In the genomic region with DNA sequence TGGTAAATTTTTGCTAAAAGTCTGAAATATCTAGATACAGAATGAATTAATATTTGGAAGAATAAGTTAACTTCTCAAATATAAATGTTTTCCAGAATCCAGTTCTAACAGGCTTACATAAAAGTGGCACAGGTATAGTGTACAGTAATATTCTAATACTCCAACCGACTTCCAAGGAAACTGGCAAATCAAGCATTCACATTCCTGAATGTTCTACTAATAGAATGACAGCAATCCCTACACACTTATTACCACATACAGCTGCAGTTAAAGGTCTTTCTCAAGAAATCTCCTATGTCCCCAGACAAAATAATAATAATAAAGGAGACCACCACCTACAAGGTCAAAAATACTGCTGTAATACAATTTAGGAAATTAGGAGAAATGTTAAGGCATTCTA, we compare ENCODE assay signal across 14 cellular contexts.
"Had no signal": no experiment of that assay in that cellular context is flagged by ENCODE, and none has a peak within 500 bp of the region (broad histone marks: within the 10 kb centered on the region; RNA-seq: fewer than 3 reads in every experiment).

No MANE protein-coding gene starts in this region.

- H3K4me3 ChIP-seq: colonic mucosa, mucosa of descending colon had no signal

- DNase-seq: activated CD4-positive, alpha-beta T cell treated with anti-CD3 and anti-CD28 coated beads, Interleukin-2, amount 50 U/mL, for 4 hours; activated naive CD8-positive, alpha-beta T cell treated with anti-CD3 and anti-CD28 coated beads, Interleukin-2, amount 10 ng/mL, durations not matched to agents 7 days and 5 days; activated T-cell treated with anti-CD3 and anti-CD28 coated beads, Interleukin-2, amount 50 U/mL, for 4 hours; caudate nucleus; colonic mucosa; effector CD4-positive, alpha-beta T cell; hypothalamus; left cardiac atrium; mucosa of descending colon; natural killer cell; occipital lobe; stimulated activated CD4-positive, alpha-beta T cell treated with anti-CD3 and anti-CD28 coated beads, Interleukin-15, amount 100 ng/mL, for 24 hours; stimulated activated CD4-positive, alpha-beta T cell treated with anti-CD3 and anti-CD28 coated beads, Interleukin-4, amount 100 ng/mL, for 24 hours; T-helper 2 cell had no signal

- H3K36me3 ChIP-seq: colonic mucosa had no signal

- H3K27me3 ChIP-seq: colonic mucosa had no signal

- H3K9me3 ChIP-seq: colonic mucosa, mucosa of descending colon had no signal
